ENCODE assay signal across 12 cellular contexts in genomic region chr12:10750385-10750727, GRCh38. TPM values are rescaled to one million over a fixed set of nuclear protein-coding genes. Genes with fewer than 3 reads are reported as not detected.
DNase-seq lines count a peak whose midpoint lies in the region; ATAC-seq and TF ChIP-seq lines count a peak whose summit lies in the region.
"Had no signal": no experiment of that assay in that cellular context is flagged by ENCODE, and none has a peak within 500 bp of the region (broad histone marks: within the 10 kb centered on the region; RNA-seq: fewer than 3 reads in every experiment).

No MANE protein-coding gene starts in this region.

- no peak for ATAC-seq in naive thymus-derived CD8-positive, alpha-beta T cell

- no peak overlapping the region for H3K27ac Mint-ChIP-seq in HFFc6
- H3K27ac Mint-ChIP-seq in naive thymus-derived CD8-positive, alpha-beta T cell = peak overlapping the region in 1 of 10 donors; percentile 23

- no peaks in the 10 kb centered on the region for H3K36me3 Mint-ChIP-seq in HFFc6 (ENCODE audit: low read depth)
- H3K36me3 Mint-ChIP-seq in naive thymus-derived CD8-positive, alpha-beta T cell = no peaks in the 10 kb centered on the region
- H3K36me3 Mint-ChIP-seq: CD8-positive, alpha-beta memory T cell had no signal

- DNase-seq in HFFc6 (no peak), adipocyte (ENCODE audit: low read depth) (no peak), H4 (ENCODE audit: low spot score) (no peak), anterior cingulate cortex (lab: John Stamatoyannopoulos, UW) (no peak)
- DNase-seq in naive thymus-derived CD8-positive, alpha-beta T cell = no peak
- DNase-seq in stimulated activated CD4-positive, alpha-beta T cell treated with anti-CD3 and anti-CD28 coated beads, Interleukin-1b, Interleukin-23, amount 100 ng/mL, for 48 hours = no peak
- DNase-seq in stimulated activated CD4-positive, alpha-beta T cell treated with anti-CD3 and anti-CD28 coated beads, Interleukin-4, amount 100 ng/mL, for 4 hours = no peak

- H3K36me3 ChIP-seq in BLaER1 treated with 17β-estradiol and CSF1 and Interleukin-3, amounts not matched to agents 10 nM and 100 nM = 0 out of 22 replicates have a peak, but pooled peaks cover 0 to 2% (median 0%) of the 10 kb centered on the region in 11 experiments
- H3K36me3 ChIP-seq in adipocyte (ENCODE audit: control insufficient read depth, insufficient read depth, low read length, severe bottlenecking) = no peaks in the 10 kb centered on the region

- peak; percentile 70 for TF ChIP-seq CTCF in HFFc6 (IDR thresholded peaks at IDR 0.05)

- H3K9ac ChIP-seq in BLaER1 treated with 17β-estradiol and CSF1 and Interleukin-3, amounts not matched to agents 10 nM and 100 nM = peak overlapping the region in 3 of 11 experiments; percentile 23 to 73 (median 70); a peak in 3 of 22 replicates
- peak overlapping the region; percentile 37 for H3K9ac ChIP-seq in adipocyte (ENCODE audit: low read length)

- no peaks in the 10 kb centered on the region for H3K27me3 ChIP-seq in BLaER1 treated with 17β-estradiol and CSF1 and Interleukin-3, amounts not matched to agents 10 nM and 100 nM
- H3K27me3 ChIP-seq in adipocyte (replicated peaks; ENCODE audit: control insufficient read depth, insufficient read depth, low read length) = peaks cover 10% of the 10 kb centered on the region

- H3K9me3 ChIP-seq in BLaER1 treated with 17β-estradiol and CSF1 and Interleukin-3, amounts not matched to agents 10 nM and 100 nM (replicated peaks in 1 of 11) = peaks cover 8 to 13% (median 10%) of the 10 kb centered on the region in 11 experiments
- H3K9me3 ChIP-seq in adipocyte (ENCODE audit: control insufficient read depth, low read length) = peaks cover under 1% of the 10 kb centered on the region

- H3K9me3 Mint-ChIP-seq in HFFc6 = no peaks in the 10 kb centered on the region
- H3K9me3 Mint-ChIP-seq in naive thymus-derived CD8-positive, alpha-beta T cell = peaks cover 0 to 7% (median 0%) of the 10 kb centered on the region in 9 donors

- peaks cover 0 to 21% (median 6%) of the 10 kb centered on the region in 10 experiments; a peak in 9 of 20 replicates for H3K4me1 ChIP-seq in BLaER1 treated with 17β-estradiol and CSF1 and Interleukin-3, amounts not matched to agents 10 nM and 100 nM
- H3K4me1 ChIP-seq in adipocyte (ENCODE audit: control insufficient read depth, insufficient read depth, low read length) = no peaks in the 10 kb centered on the region

- H3K4me3 Mint-ChIP-seq in HFFc6 = peak overlapping the region; percentile 87
- H3K4me3 Mint-ChIP-seq in naive thymus-derived CD8-positive, alpha-beta T cell = peak overlapping the region in 6 of 10 donors; percentile 46 to 72 (median 60)

- peak overlapping the region in 3 of 11 experiments; percentile 44 to 71 (median 66); a peak in 4 of 22 replicates for H3K27ac ChIP-seq in BLaER1 treated with 17β-estradiol and CSF1 and Interleukin-3, amounts not matched to agents 10 nM and 100 nM

- peak overlapping the region in 7 of 11 experiments; percentile 55 to 84 (median 68); a peak in 11 of 22 replicates for H3K4me2 ChIP-seq in BLaER1 treated with 17β-estradiol and CSF1 and Interleukin-3, amounts not matched to agents 10 nM and 100 nM

- POLR2A ChIA-PET in naive thymus-derived CD8-positive, alpha-beta T cell (lab: Charles Lee) = no interaction called here

- no peaks in the 10 kb centered on the region for H4K20me1 ChIP-seq in BLaER1 treated with 17β-estradiol and CSF1 and Interleukin-3, amounts not matched to agents 10 nM and 100 nM

- peaks cover 29% of the 10 kb centered on the region for H3K4me1 Mint-ChIP-seq in HFFc6 (ENCODE audit: low read depth)
- peaks cover 0 to 14% (median 7%) of the 10 kb centered on the region in 4 donors for H3K4me1 Mint-ChIP-seq in naive thymus-derived CD8-positive, alpha-beta T cell

- H3K4me3 ChIP-seq in BLaER1 treated with 17β-estradiol and CSF1 and Interleukin-3, amounts not matched to agents 10 nM and 100 nM = peak overlapping the region in 2 of 10 experiments; percentile 43 to 45; a peak in 2 of 20 replicates
- H3K4me3 ChIP-seq in adipocyte (ENCODE audit: low read length) = peak overlapping the region; percentile 35

- peaks cover 18% of the 10 kb centered on the region for H3K27me3 Mint-ChIP-seq in HFFc6 (ENCODE audit: insufficient read depth)
- H3K27me3 Mint-ChIP-seq in naive thymus-derived CD8-positive, alpha-beta T cell = peaks cover 11 to 30% (median 24%) of the 10 kb centered on the region in 5 donors

RNA-seq across cellular contexts. Expression of gene YBX3, which starts 27.2 kb away (rescaled TPM):
- 100 to 1,000 TPM; 202 to 251 (median 218) TPM for total RNA-seq in HFFc6 (2021; fragmentation: NEBNext Ultra II Directional; extraction: Animal tissue kit (Norgen Biotek cat#: 25700))
- total RNA-seq in naive thymus-derived CD8-positive, alpha-beta T cell = 10 to 100 TPM; 86.0 to 88.6 TPM
- 10 to 100 TPM; 56.6 to 80.1 (median 62.5) TPM for polyA plus RNA-seq in naive thymus-derived CD8-positive, alpha-beta T cell
- total RNA-seq in H4 (2014; rRNA removed; shearing (Covaris generic)) = 55.7 and 96.7 TPM in 2 replicates

RNA-seq across cellular contexts. Expression of gene TAS2R7, which starts 52.1 kb away (rescaled TPM):
- total RNA-seq in HFFc6 (2021; fragmentation: NEBNext Ultra II Directional; extraction: Animal tissue kit (Norgen Biotek cat#: 25700)) = not detected
- not detected for total RNA-seq in naive thymus-derived CD8-positive, alpha-beta T cell
- not detected for polyA plus RNA-seq in naive thymus-derived CD8-positive, alpha-beta T cell
- not detected in 2 replicates for total RNA-seq in H4 (2014; rRNA removed; shearing (Covaris generic))
- total RNA-seq: CD8-positive, alpha-beta memory T cell; H1; mucosa of gallbladder; T-helper 2 cell treated with Interferon-gamma antibody and Interleukin-4, amounts not matched to agents 100 ng/mL and 5 ng/mL, for 36 hours had no signal
- polyA plus RNA-seq: CD8-positive, alpha-beta memory T cell; H1 had no signal

RNA-seq across cellular contexts. Expression of gene TAS2R8, which starts 56.7 kb away (rescaled TPM):
- not detected for total RNA-seq in HFFc6 (2021; fragmentation: NEBNext Ultra II Directional; extraction: Animal tissue kit (Norgen Biotek cat#: 25700))
- not detected for total RNA-seq in naive thymus-derived CD8-positive, alpha-beta T cell
- polyA plus RNA-seq in naive thymus-derived CD8-positive, alpha-beta T cell = not detected
- total RNA-seq in H4 (2014; rRNA removed; shearing (Covaris generic)) = not detected in 2 replicates
- total RNA-seq: CD8-positive, alpha-beta memory T cell; H1; mucosa of gallbladder; T-helper 2 cell treated with Interferon-gamma antibody and Interleukin-4, amounts not matched to agents 100 ng/mL and 5 ng/mL, for 36 hours had no signal
- polyA plus RNA-seq: CD8-positive, alpha-beta memory T cell; H1 had no signal

RNA-seq across cellular contexts. Expression of gene TAS2R9, which starts 59.6 kb away (rescaled TPM):
- not detected for total RNA-seq in HFFc6 (2021; fragmentation: NEBNext Ultra II Directional; extraction: Animal tissue kit (Norgen Biotek cat#: 25700))
- not detected for total RNA-seq in naive thymus-derived CD8-positive, alpha-beta T cell
- polyA plus RNA-seq in naive thymus-derived CD8-positive, alpha-beta T cell = not detected
- not detected in 2 replicates for total RNA-seq in H4 (2014; rRNA removed; shearing (Covaris generic))
- total RNA-seq: CD8-positive, alpha-beta memory T cell; H1; mucosa of gallbladder; T-helper 2 cell treated with Interferon-gamma antibody and Interleukin-4, amounts not matched to agents 100 ng/mL and 5 ng/mL, for 36 hours had no signal
- polyA plus RNA-seq: CD8-positive, alpha-beta memory T cell; H1 had no signal
